8 cellular contexts compared by ENCODE assay signal in genomic region chr20:60137657-60138245, GRCh38.
DNase-seq lines count a peak whose midpoint lies in the region; ATAC-seq, FAIRE-seq and TF ChIP-seq lines count a peak whose summit lies in the region.

No MANE protein-coding gene starts in this region.

- H3K27ac Mint-ChIP-seq in activated naive CD8-positive, alpha-beta T cell treated with anti-CD3 and anti-CD28 coated beads for 36 hours: no peak overlapping the region

- DNase-seq in NCI-H69 (lab: John Stamatoyannopoulos, UW) (peak; percentile 5), left lung (no peak), stomach (no peak), GM12892 (ENCODE audit: insufficient read length) (no peak), SK-N-SH (no peak)
- DNase-seq in activated naive CD8-positive, alpha-beta T cell treated with anti-CD3 and anti-CD28 coated beads for 36 hours: peak; percentile 23

- TF ChIP-seq EP300 in stomach (IDR thresholded peaks at IDR 0.05) (no peak), SK-N-SH (IDR thresholded peaks at IDR 0.05; ENCODE audit: borderline replicate concordance in 1 of 2, low read depth in 1 of 2, low read length in 1 of 2) (no peak)

- no peaks in the 10 kb centered on the region for H4K20me1 ChIP-seq in SK-N-SH (ENCODE audit: insufficient read depth)

- H3K9me2 ChIP-seq in SK-N-SH: no peaks in the 10 kb centered on the region

- no peaks in the 10 kb centered on the region for H3K36me3 ChIP-seq in left lung
- H3K36me3 ChIP-seq in stomach: no peaks in the 10 kb centered on the region
- H3K36me3 ChIP-seq in SK-N-SH (replicated peaks in 1 of 2; ENCODE audit: control insufficient read depth in 1 of 2, insufficient read depth in 2 of 2, low read length in 1 of 2): no peaks in the 10 kb centered on the region

- H3K4me2 ChIP-seq in SK-N-SH: no peak overlapping the region

- H3K4me1 ChIP-seq in left lung (peaks cover 14 to 36% of the 10 kb centered on the region in 2 donors), stomach (peaks cover 0 to 7% (median 0%) of the 10 kb centered on the region in 4 donors), SK-N-SH (ENCODE audit: control insufficient read depth in 1 of 2, insufficient read depth in 2 of 2, low read depth in 1 of 2, low read length in 1 of 2) (peaks cover 0 to 2% of the 10 kb centered on the region in 2 experiments; a peak in 1 of 4 replicates)

- intact Hi-C loops in left lung (cut with DNase I): no loop called here
- intact Hi-C loops in stomach (cut with DNase I; ENCODE audit: low total_unique reads): no loop called here

- no peak overlapping the region for H2AFZ ChIP-seq in SK-N-SH (ENCODE audit: low read depth)

- no peaks in the 10 kb centered on the region for H3F3A ChIP-seq in SK-N-SH (replicated peaks; ENCODE audit: insufficient read depth)

- H3K4me1 Mint-ChIP-seq in activated naive CD8-positive, alpha-beta T cell treated with anti-CD3 and anti-CD28 coated beads for 36 hours: peaks cover 3% of the 10 kb centered on the region

- H3K27me3 Mint-ChIP-seq in activated naive CD8-positive, alpha-beta T cell treated with anti-CD3 and anti-CD28 coated beads for 36 hours: peaks cover 5% of the 10 kb centered on the region

- POLR2A ChIA-PET in SK-N-SH (lab: Yijun Ruan, JAX): no interaction called here

- TF ChIP-seq CTCF in C4-2B (conservative IDR thresholded peaks at IDR 0.05) (peak; percentile 81), left lung (IDR thresholded peaks at IDR 0.05) (peak; percentile 46 to 49), stomach (IDR thresholded peaks at IDR 0.05) (peak in 1 of 7 experiments; percentile 28), SK-N-SH (IDR thresholded peaks at IDR 0.05) (no peak)

- CTCF ChIA-PET in SK-N-SH (lab: Yijun Ruan, JAX): interaction anchor here (0.7 to 1.8 kb wide), 7 partner anchors 9 to 1092 kb away, joined by 3 to 5 read pairs (median 4); no protein-coding TSS in a partner anchor

- no peaks in the 10 kb centered on the region for H3K36me3 Mint-ChIP-seq in activated naive CD8-positive, alpha-beta T cell treated with anti-CD3 and anti-CD28 coated beads for 36 hours

- H3K79me2 ChIP-seq in SK-N-SH (ENCODE audit: insufficient read depth): no peaks in the 10 kb centered on the region

- no peaks in the 10 kb centered on the region for H3K9me3 Mint-ChIP-seq in activated naive CD8-positive, alpha-beta T cell treated with anti-CD3 and anti-CD28 coated beads for 36 hours

- 39 to 73% (median 57%) methylated on average over 3 of the region's 3 CpGs for WGBS in stomach, 5 donors
- 25% methylated on average over 3 of the region's 3 CpGs for WGBS in SK-N-SH (ENCODE audit: low lambda C conversion rate)

- H3K27ac ChIP-seq in C4-2B (peak overlapping the region; percentile 45; the same call in 1 of the 2 replicates), left lung (peak overlapping the region in 1 of 2 donors; percentile 42), stomach (peak overlapping the region in 1 of 5 donors; percentile 38), SK-N-SH (ENCODE audit: low read depth in 2 of 2, low read length in 1 of 2) (no peak overlapping the region)

- no peaks in the 10 kb centered on the region for H3K27me3 ChIP-seq in left lung
- H3K27me3 ChIP-seq in stomach: no peaks in the 10 kb centered on the region
- no peaks in the 10 kb centered on the region for H3K27me3 ChIP-seq in SK-N-SH (ENCODE audit: insufficient read depth)

- H3K4me3 ChIP-seq in left lung: peak overlapping the region; percentile 7 to 41
- peak overlapping the region in 3 of 4 donors; percentile 41 to 45 (median 43) for H3K4me3 ChIP-seq in stomach
- no peak overlapping the region for H3K4me3 ChIP-seq in SK-N-SH (ENCODE audit: low read depth in 2 of 2, low read length in 1 of 2)

- no peak for TF ChIP-seq POLR2A in stomach (IDR thresholded peaks at IDR 0.05)
- TF ChIP-seq POLR2A in GM12892 (IDR thresholded peaks at IDR 0.05; ENCODE audit: low read depth, low read length): no peak

- ATAC-seq in GM19395 (IDR thresholded peaks at IDR 0.05; ENCODE audit: unreplicated experiment) (peak; percentile 63), left lung (peak; percentile 75)

- no peak for FAIRE-seq in GM12892 (lab: Jason Lieb, UNC)

- H3K9me3 ChIP-seq in left lung (no peaks in the 10 kb centered on the region), stomach (no peaks in the 10 kb centered on the region), SK-N-SH (no peaks in the 10 kb centered on the region)

- no peak overlapping the region for H3K9ac ChIP-seq in SK-N-SH

- H3K4me3 Mint-ChIP-seq in activated naive CD8-positive, alpha-beta T cell treated with anti-CD3 and anti-CD28 coated beads for 36 hours: peak overlapping the region; percentile 84

- no peak for TF ChIP-seq RAD21 in SK-N-SH (IDR thresholded peaks at IDR 0.05; ENCODE audit: low read length)

TF ChIP-seq in SK-N-SH, 30 proteins besides CTCF, POLR2A, EP300 and RAD21:
- TF ChIP-seq USF1 (IDR thresholded peaks at IDR 0.05; ENCODE audit: borderline replicate concordance, low read depth): no peak

Comparison
In these comparisons a context has a peak if more than half of its experiments do, and no peak if none do; other contexts are left out.
1. DNase-seq: peak in NCI-H69 (single experiment) and activated naive CD8-positive, alpha-beta T cell treated with anti-CD3 and anti-CD28 coated beads for 36 hours (single experiment); none in left lung (0 of 2), stomach (single experiment), GM12892 (single experiment) and SK-N-SH (single experiment).
2. H3K4me3 ChIP-seq: peak in left lung (2 of 2) and stomach (3 of 4); none in SK-N-SH (0 of 2).